Comparison of ENCODE assay signal across 18 cellular contexts in genomic region chr5:172502410-172502809, GRCh38.
"Had no signal": no experiment of that assay in that cellular context is flagged by ENCODE, and none has a peak within 500 bp of the region (broad histone marks: within the 10 kb centered on the region; RNA-seq: fewer than 3 reads in every experiment).

No MANE protein-coding gene starts in this region.

- H3K27ac Mint-ChIP-seq: activated CD4-positive, alpha-beta T cell treated with anti-CD3 and anti-CD28 coated beads, Interleukin-2, amount 10 ng/mL, durations not matched to agents 24 days and 14 days; activated naive CD8-positive, alpha-beta T cell; memory B cell; naive thymus-derived CD8-positive, alpha-beta T cell had no signal

- ATAC-seq: body of pancreas; gastrocnemius medialis; left lung; naive thymus-derived CD8-positive, alpha-beta T cell; stimulated activated naive CD8-positive, alpha-beta T cell treated with anti-CD3 and anti-CD28 coated beads, Interleukin-15, Interleukin-2, amounts not matched to agents 100 U/mL and 50 U/mL, for 24 hours had no signal

- DNase-seq: activated CD4-positive, alpha-beta T cell treated with anti-CD3 and anti-CD28 coated beads, Interleukin-2, amount 10 ng/mL, durations not matched to agents 24 days and 14 days; activated CD4-positive, CD25-positive, alpha-beta regulatory T cell; amniotic stem cell; body of pancreas; caudate nucleus; naive thymus-derived CD8-positive, alpha-beta T cell; retina; stimulated activated naive CD8-positive, alpha-beta T cell treated with anti-CD3 and anti-CD28 coated beads, Interleukin-15, Interleukin-2, amounts not matched to agents 100 U/mL and 50 U/mL, for 24 hours; substantia nigra; T-helper 1 cell; T1000 had no signal

- H3K36me3 ChIP-seq: gastrocnemius medialis, left lung, upper lobe of left lung had no signal

- H3K4me3 Mint-ChIP-seq: activated CD4-positive, alpha-beta T cell treated with anti-CD3 and anti-CD28 coated beads, Interleukin-2, amount 10 ng/mL, durations not matched to agents 24 days and 14 days; activated naive CD8-positive, alpha-beta T cell; memory B cell; naive thymus-derived CD8-positive, alpha-beta T cell had no signal

- H3K27ac ChIP-seq: body of pancreas, left lung, skin epidermis, upper lobe of left lung had no signal

- H3K4me1 ChIP-seq: body of pancreas, parathyroid adenoma had no signal

- H3K27me3 ChIP-seq: gastrocnemius medialis, left lung, upper lobe of left lung had no signal

- H3K9me3 ChIP-seq: body of pancreas, gastrocnemius medialis, left lung, upper lobe of left lung had no signal

- H3K9me3 Mint-ChIP-seq: activated CD4-positive, alpha-beta T cell treated with anti-CD3 and anti-CD28 coated beads, Interleukin-2, amount 10 ng/mL, durations not matched to agents 24 days and 14 days; memory B cell; naive thymus-derived CD8-positive, alpha-beta T cell had no signal

- H3K36me3 Mint-ChIP-seq: activated naive CD8-positive, alpha-beta T cell; naive thymus-derived CD8-positive, alpha-beta T cell had no signal

- H3K4me1 Mint-ChIP-seq: activated CD4-positive, alpha-beta T cell treated with anti-CD3 and anti-CD28 coated beads, Interleukin-2, amount 10 ng/mL, durations not matched to agents 24 days and 14 days; memory B cell; naive thymus-derived CD8-positive, alpha-beta T cell had no signal

- H3K4me3 ChIP-seq: body of pancreas, gastrocnemius medialis, left lung, skin epidermis, upper lobe of left lung had no signal
